8 cellular contexts compared by ENCODE assay signal in genomic region chr2:197707316-197708213, GRCh38. TPM values are rescaled to one million over a fixed set of nuclear protein-coding genes. Genes with fewer than 3 reads are reported as not detected.
DNase-seq lines count a peak whose midpoint lies in the region; ATAC-seq and TF ChIP-seq lines count a peak whose summit lies in the region.

No MANE protein-coding gene starts in this region.

- peaks cover 14% of the 10 kb centered on the region for H3F3A ChIP-seq in neural progenitor cell (ENCODE audit: low read depth)

- TF ChIP-seq CTCF in neural progenitor cell (IDR thresholded peaks at IDR 0.05), result peak; percentile 83

- H3K4me1 Mint-ChIP-seq in activated CD8-positive, alpha-beta memory T cell treated with anti-CD3 and anti-CD28 coated beads, Interleukin-2, amount 10 ng/mL, durations not matched to agents 7 days and 5 days, result peaks cover 52% of the 10 kb centered on the region
- H3K4me1 Mint-ChIP-seq in T-helper 1 cell treated with Interleukin-12 subunit alpha and Interleukin-12 subunit beta and Interleukin-4 antibody, amounts not matched to agents 30 μg/mL and 1 μg/mL, for 36 hours (ENCODE audit: low read depth), result peaks cover 35% of the 10 kb centered on the region
- peaks cover 29% of the 10 kb centered on the region for H3K4me1 Mint-ChIP-seq in neural progenitor cell

- no peak for DNase-seq in activated CD8-positive, alpha-beta memory T cell treated with anti-CD3 and anti-CD28 coated beads, Interleukin-2, amount 10 ng/mL, durations not matched to agents 7 days and 5 days
- no peak for DNase-seq in activated CD8-positive, alpha-beta memory T cell treated with anti-CD3 and anti-CD28 coated beads for 24 hours
- DNase-seq in Karpas-422, result peak; percentile 77
- peak; percentile 45 for DNase-seq in fibroblast of gingiva (ENCODE audit: low read depth)
- DNase-seq in neural progenitor cell (ENCODE audit: low spot score), result peak; percentile 63
- no peak for DNase-seq in GM19240 (ENCODE audit: insufficient read length, low spot score)

- peak overlapping the region; percentile 82 for H3K4me2 ChIP-seq in Karpas-422 (ENCODE audit: low read depth, low read length, poor library complexity, severe bottlenecking)
- peak overlapping the region; percentile 95 for H3K4me2 ChIP-seq in neural progenitor cell

- no peaks in the 10 kb centered on the region for H3K27me3 Mint-ChIP-seq in activated CD8-positive, alpha-beta memory T cell treated with anti-CD3 and anti-CD28 coated beads, Interleukin-2, amount 10 ng/mL, durations not matched to agents 7 days and 5 days
- peaks cover 1% of the 10 kb centered on the region for H3K27me3 Mint-ChIP-seq in T-helper 1 cell treated with Interleukin-12 subunit alpha and Interleukin-12 subunit beta and Interleukin-4 antibody, amounts not matched to agents 30 μg/mL and 1 μg/mL, for 36 hours (ENCODE audit: low read depth)
- no peaks in the 10 kb centered on the region for H3K27me3 Mint-ChIP-seq in neural progenitor cell (ENCODE audit: insufficient read depth, low read depth)

- H3K27me3 ChIP-seq in Karpas-422 (ENCODE audit: low read length), result no peaks in the 10 kb centered on the region
- H3K27me3 ChIP-seq in neural progenitor cell, result no peaks in the 10 kb centered on the region

- CTCF ChIA-PET in activated CD8-positive, alpha-beta memory T cell treated with anti-CD3 and anti-CD28 coated beads, Interleukin-2, amount 10 ng/mL, durations not matched to agents 7 days and 5 days (lab: Charles Lee), result interaction anchor here (0.8 to 3.8 kb wide), 5 partner anchors 10 to 589 kb away, joined by 3 to 27 read pairs (median 4); partner anchors contain the start of gene MOB4

- peaks cover 34% of the 10 kb centered on the region for H3K36me3 Mint-ChIP-seq in activated CD8-positive, alpha-beta memory T cell treated with anti-CD3 and anti-CD28 coated beads, Interleukin-2, amount 10 ng/mL, durations not matched to agents 7 days and 5 days
- peaks cover 9% of the 10 kb centered on the region for H3K36me3 Mint-ChIP-seq in T-helper 1 cell treated with Interleukin-12 subunit alpha and Interleukin-12 subunit beta and Interleukin-4 antibody, amounts not matched to agents 30 μg/mL and 1 μg/mL, for 36 hours (ENCODE audit: low read depth)
- H3K36me3 Mint-ChIP-seq in neural progenitor cell, result peaks cover 8% of the 10 kb centered on the region

- peak overlapping the region; percentile 20 for H3K27ac Mint-ChIP-seq in activated CD8-positive, alpha-beta memory T cell treated with anti-CD3 and anti-CD28 coated beads, Interleukin-2, amount 10 ng/mL, durations not matched to agents 7 days and 5 days
- no peak overlapping the region for H3K27ac Mint-ChIP-seq in T-helper 1 cell treated with Interleukin-12 subunit alpha and Interleukin-12 subunit beta and Interleukin-4 antibody, amounts not matched to agents 30 μg/mL and 1 μg/mL, for 36 hours
- no peak overlapping the region for H3K27ac Mint-ChIP-seq in neural progenitor cell

- H3K9ac ChIP-seq in Karpas-422 (ENCODE audit: low read length) (peak overlapping the region; percentile 95), neural progenitor cell (no peak overlapping the region)

- H2AFZ ChIP-seq in Karpas-422 (ENCODE audit: low read length) (no peak overlapping the region), neural progenitor cell (replicated peaks) (no peak overlapping the region)

- peak overlapping the region; percentile 90 for H3K4me3 ChIP-seq in Karpas-422 (ENCODE audit: low read length)
- H3K4me3 ChIP-seq in neural progenitor cell, result peak overlapping the region; percentile 67

- no peak overlapping the region for H3K27ac ChIP-seq in Karpas-422 (ENCODE audit: low read length)
- no peak overlapping the region for H3K27ac ChIP-seq in neural progenitor cell

- H3K4me1 ChIP-seq in Karpas-422 (ENCODE audit: low read length), result peaks cover 51% of the 10 kb centered on the region
- peaks cover 27% of the 10 kb centered on the region for H3K4me1 ChIP-seq in neural progenitor cell

- no peaks in the 10 kb centered on the region for H3K9me3 ChIP-seq in Karpas-422 (ENCODE audit: low read length)
- H3K9me3 ChIP-seq in neural progenitor cell (ENCODE audit: low read depth), result no peaks in the 10 kb centered on the region

- no peaks in the 10 kb centered on the region for H3K9me2 ChIP-seq in Karpas-422 (replicated peaks; ENCODE audit: insufficient read depth, low read length)

- no peak for ATAC-seq in activated CD8-positive, alpha-beta memory T cell treated with anti-CD3 and anti-CD28 coated beads, Interleukin-2, amount 10 ng/mL, durations not matched to agents 7 days and 5 days
- ATAC-seq in HG03039 (IDR thresholded peaks at IDR 0.05; ENCODE audit: unreplicated experiment), result no peak

- H3K79me2 ChIP-seq in Karpas-422 (ENCODE audit: low read length), result peaks cover 68% of the 10 kb centered on the region
- peaks cover 51% of the 10 kb centered on the region for H3K79me2 ChIP-seq in neural progenitor cell (ENCODE audit: low read depth)

- peaks cover 45% of the 10 kb centered on the region for H4K20me1 ChIP-seq in Karpas-422 (ENCODE audit: insufficient read depth, low read depth, low read length)
- H4K20me1 ChIP-seq in neural progenitor cell (ENCODE audit: low read depth), result peaks cover 22% of the 10 kb centered on the region

- no peaks in the 10 kb centered on the region for H3K9me3 Mint-ChIP-seq in activated CD8-positive, alpha-beta memory T cell treated with anti-CD3 and anti-CD28 coated beads, Interleukin-2, amount 10 ng/mL, durations not matched to agents 7 days and 5 days (ENCODE audit: low read depth)
- H3K9me3 Mint-ChIP-seq in T-helper 1 cell treated with Interleukin-12 subunit alpha and Interleukin-12 subunit beta and Interleukin-4 antibody, amounts not matched to agents 30 μg/mL and 1 μg/mL, for 36 hours, result peaks cover 2% of the 10 kb centered on the region
- no peaks in the 10 kb centered on the region for H3K9me3 Mint-ChIP-seq in neural progenitor cell

- H3K4me3 Mint-ChIP-seq in activated CD8-positive, alpha-beta memory T cell treated with anti-CD3 and anti-CD28 coated beads, Interleukin-2, amount 10 ng/mL, durations not matched to agents 7 days and 5 days, result peak overlapping the region; percentile 83
- H3K4me3 Mint-ChIP-seq in T-helper 1 cell treated with Interleukin-12 subunit alpha and Interleukin-12 subunit beta and Interleukin-4 antibody, amounts not matched to agents 30 μg/mL and 1 μg/mL, for 36 hours, result peak overlapping the region; percentile 78
- H3K4me3 Mint-ChIP-seq in neural progenitor cell, result peak overlapping the region; percentile 92

- peaks cover 29% of the 10 kb centered on the region for H3K36me3 ChIP-seq in Karpas-422 (ENCODE audit: insufficient read depth, low read length)
- no peaks in the 10 kb centered on the region for H3K36me3 ChIP-seq in neural progenitor cell

RNA-seq across cellular contexts. Expression of gene MARS2, which starts 2.4 kb away (rescaled TPM):
- total RNA-seq in activated CD8-positive, alpha-beta memory T cell treated with anti-CD3 and anti-CD28 coated beads, Interleukin-2, amount 10 ng/mL, durations not matched to agents 7 days and 5 days, result 10 to 100 TPM; 17.8 to 22.0 TPM
- total RNA-seq in Karpas-422 (2014; rRNA removed; shearing (Covaris generic); ENCODE audit: low replicate concordance), result 22.6 and 36.4 TPM in 2 replicates
- total RNA-seq in neural progenitor cell (ENCODE audit: low replicate concordance), result 5.7 and 8.4 TPM in 2 replicates

RNA-seq across cellular contexts. Expression of gene RFTN2, which starts 32.2 kb away (rescaled TPM):
- total RNA-seq in activated CD8-positive, alpha-beta memory T cell treated with anti-CD3 and anti-CD28 coated beads, Interleukin-2, amount 10 ng/mL, durations not matched to agents 7 days and 5 days, result not detected
- total RNA-seq in Karpas-422 (2014; rRNA removed; shearing (Covaris generic); ENCODE audit: low replicate concordance), result not detected in 2 replicates
- total RNA-seq in neural progenitor cell (ENCODE audit: low replicate concordance), result 3.1 and 8.2 TPM in 2 replicates

Comparison
In these comparisons a context has a peak if more than half of its experiments do, and no peak if none do; other contexts are left out.
1. DNase-seq: peak in Karpas-422 (single experiment), fibroblast of gingiva (single experiment) and neural progenitor cell (single experiment); none in activated CD8-positive, alpha-beta memory T cell treated with anti-CD3 and anti-CD28 coated beads, Interleukin-2, amount 10 ng/mL, durations not matched to agents 7 days and 5 days (single experiment), activated CD8-positive, alpha-beta memory T cell treated with anti-CD3 and anti-CD28 coated beads for 24 hours (single experiment) and GM19240 (single experiment).
2. Peak in every context shown above with its lines, with median percentiles within 50 percentile points of each other: H3K4me3 Mint-ChIP-seq.